Comparison of ENCODE assay signal across 8 cellular contexts in genomic region chr4:38034986-38035882, GRCh38.
DNase-seq lines count a peak whose midpoint lies in the region; ATAC-seq, FAIRE-seq and TF ChIP-seq lines count a peak whose summit lies in the region.

No MANE protein-coding gene starts in this region.

- CTCF ChIA-PET in CD8-positive, alpha-beta T cell (lab: Charles Lee) = interaction anchor here (0.7 to 8.5 kb wide), 28 partner anchors 8 to 1896 kb away, joined by 3 to 79 read pairs (median 4); no protein-coding TSS in a partner anchor
- CTCF ChIA-PET in activated B cell treated with CpG ODN at 0.5 μM for 24 hours (lab: Charles Lee) = interaction anchor here (0.6 to 3.9 kb wide), 24 partner anchors 9 to 1835 kb away, joined by 3 to 77 read pairs (median 4); partner anchors contain the start of genes PGM2 and TBC1D1

- intact Hi-C loops in CD8-positive, alpha-beta T cell (cut with DNase I, micrococcal nuclease) = loop anchor here (1.0 to 5.0 kb wide), 4 partner anchors 58 to 582 kb away; a partner anchor contains a TSS
- intact Hi-C loops in activated B cell treated with CpG ODN at 0.5 μM for 24 hours (cut with micrococcal nuclease) = loop anchor here (1.0 to 10.0 kb wide), 6 partner anchors 65 to 582 kb away; partner anchors contain the start of genes RELL1 and TBC1D1

- peaks cover 12% of the 10 kb centered on the region for H3K36me3 ChIP-seq in CD8-positive, alpha-beta T cell (ENCODE audit: insufficient read depth, low read length)

- peak in 2 of 7 experiments; percentile 22 to 50 for DNase-seq in CD8-positive, alpha-beta T cell
- peak; percentile 40 for DNase-seq in GM19239 (ENCODE audit: insufficient read length, low spot score)
- peak; percentile 69 for DNase-seq in NCI-H2227 (lab: John Stamatoyannopoulos, UW; ENCODE audit: unreplicated experiment)
- no peak for DNase-seq in activated B cell treated with CpG ODN at 0.5 μM for 24 hours
- DNase-seq in glutamatergic neuron = no peak
- no peak for DNase-seq in retinal pigment epithelial cell (ENCODE audit: low read depth)

- no peak for TF ChIP-seq POLR2A in GM18505 (IDR thresholded peaks at IDR 0.05; ENCODE audit: borderline replicate concordance, extremely low read depth, insufficient read depth, insufficient read length)

- H3K36me3 Mint-ChIP-seq in CD8-positive, alpha-beta T cell = peaks cover 43% of the 10 kb centered on the region
- peaks cover 71% of the 10 kb centered on the region for H3K36me3 Mint-ChIP-seq in activated B cell treated with CpG ODN at 0.5 μM for 24 hours (ENCODE audit: low read depth)
- no peaks in the 10 kb centered on the region for H3K36me3 Mint-ChIP-seq in glutamatergic neuron (ENCODE audit: unreplicated experiment)

- H3K9me3 Mint-ChIP-seq in CD8-positive, alpha-beta T cell = no peaks in the 10 kb centered on the region
- H3K9me3 Mint-ChIP-seq in activated B cell treated with CpG ODN at 0.5 μM for 24 hours = no peaks in the 10 kb centered on the region
- H3K9me3 Mint-ChIP-seq in glutamatergic neuron (ENCODE audit: unreplicated experiment) = no peaks in the 10 kb centered on the region

- H3K27me3 Mint-ChIP-seq in CD8-positive, alpha-beta T cell (ENCODE audit: low read depth) = no peaks in the 10 kb centered on the region
- H3K27me3 Mint-ChIP-seq in activated B cell treated with CpG ODN at 0.5 μM for 24 hours = no peaks in the 10 kb centered on the region
- H3K27me3 Mint-ChIP-seq in glutamatergic neuron (ENCODE audit: unreplicated experiment) = no peaks in the 10 kb centered on the region

- H3K4me1 ChIP-seq in CD8-positive, alpha-beta T cell (ENCODE audit: insufficient read depth, low read length) = no peaks in the 10 kb centered on the region

- FAIRE-seq in GM19239 (lab: Jason Lieb, UNC) = peak; percentile 73

- H3K4me3 ChIP-seq in CD8-positive, alpha-beta T cell (ENCODE audit: low read depth, low read length) = no peak overlapping the region
- no peak overlapping the region for H3K4me3 ChIP-seq in retinal pigment epithelial cell (ENCODE audit: low read length)

- TF ChIP-seq CTCF in CD8-positive, alpha-beta T cell (IDR thresholded peaks at IDR 0.05) = peak; percentile 89
- TF ChIP-seq CTCF in activated B cell treated with CpG ODN at 0.5 μM for 24 hours (IDR thresholded peaks at IDR 0.05) (peak; percentile 67), glutamatergic neuron (IDR thresholded peaks at IDR 0.05; ENCODE audit: partially characterized antibody, unreplicated experiment) (peak; percentile 73), retinal pigment epithelial cell (conservative IDR thresholded peaks at IDR 0.05; ENCODE audit: low read depth, low read length) (peak; percentile 68)

- H3K9me3 ChIP-seq in CD8-positive, alpha-beta T cell (ENCODE audit: low read length) = no peaks in the 10 kb centered on the region

- H3K27me3 ChIP-seq in CD8-positive, alpha-beta T cell (ENCODE audit: insufficient read depth, low read length) = no peaks in the 10 kb centered on the region

- no peak overlapping the region for H3K4me3 Mint-ChIP-seq in CD8-positive, alpha-beta T cell
- H3K4me3 Mint-ChIP-seq in activated B cell treated with CpG ODN at 0.5 μM for 24 hours (no peak overlapping the region), glutamatergic neuron (ENCODE audit: unreplicated experiment) (no peak overlapping the region)

- H3K4me1 Mint-ChIP-seq in CD8-positive, alpha-beta T cell (ENCODE audit: low read depth) = no peaks in the 10 kb centered on the region
- H3K4me1 Mint-ChIP-seq in activated B cell treated with CpG ODN at 0.5 μM for 24 hours (peaks cover 2% of the 10 kb centered on the region), glutamatergic neuron (ENCODE audit: low read depth, unreplicated experiment) (peaks cover 2% of the 10 kb centered on the region)

- no peak overlapping the region for H3K27ac Mint-ChIP-seq in CD8-positive, alpha-beta T cell
- H3K27ac Mint-ChIP-seq in activated B cell treated with CpG ODN at 0.5 μM for 24 hours (no peak overlapping the region), glutamatergic neuron (ENCODE audit: unreplicated experiment) (no peak overlapping the region)

- H3K27ac ChIP-seq in CD8-positive, alpha-beta T cell (ENCODE audit: low read depth, low read length) = no peak overlapping the region

- peak; percentile 65 for ATAC-seq in CD8-positive, alpha-beta T cell
- ATAC-seq in activated B cell treated with CpG ODN at 0.5 μM for 24 hours (ENCODE audit: low read depth) (peak; percentile 60), GM18505 (IDR thresholded peaks at IDR 0.05; ENCODE audit: unreplicated experiment) (no peak), GM21529 (IDR thresholded peaks at IDR 0.05; ENCODE audit: unreplicated experiment) (no peak)

- POLR2A ChIA-PET in CD8-positive, alpha-beta T cell (lab: Charles Lee) = interaction anchor here (0.6 to 1.9 kb wide), 5 partner anchors 31 to 1265 kb away, joined by 3 to 5 read pairs (median 4); no protein-coding TSS in a partner anchor
- POLR2A ChIA-PET in activated B cell treated with CpG ODN at 0.5 μM for 24 hours (lab: Charles Lee) = interaction anchor here (1.5 kb wide), 1 partner anchor 231 kb away, joined by 5 read pairs; no protein-coding TSS in a partner anchor

Comparison
In these comparisons a context has a peak if more than half of its experiments do, and no peak if none do; other contexts are left out.
1. ATAC-seq: peak in CD8-positive, alpha-beta T cell (single experiment) and activated B cell treated with CpG ODN at 0.5 μM for 24 hours (single experiment); none in GM18505 (single experiment) and GM21529 (single experiment).
2. DNase-seq: peak in GM19239 (single experiment) and NCI-H2227 (single experiment); none in activated B cell treated with CpG ODN at 0.5 μM for 24 hours (single experiment), glutamatergic neuron (single experiment) and retinal pigment epithelial cell (single experiment).
3. Peak in every context shown above with its lines, with median percentiles within 50 percentile points of each other: CTCF ChIP-seq.